Comparison of ENCODE assay signal across 15 cellular contexts in genomic region chr10:71912431-71912830, GRCh38. TPM values are rescaled to one million over a fixed set of nuclear protein-coding genes. Genes with fewer than 3 reads are reported as not detected.
DNase-seq lines count a peak whose midpoint lies in the region; ATAC-seq, FAIRE-seq and TF ChIP-seq lines count a peak whose summit lies in the region.
"Had no signal": no experiment of that assay in that cellular context is flagged by ENCODE, and none has a peak within 500 bp of the region (broad histone marks: within the 10 kb centered on the region; RNA-seq: fewer than 3 reads in every experiment).

No MANE protein-coding gene starts in this region.

- no peak overlapping the region for H3K9ac ChIP-seq in endodermal cell (ENCODE audit: extremely low read depth, low read length, poor library complexity, severe bottlenecking)
- H3K9ac ChIP-seq in HepG2 (ENCODE audit: insufficient read depth, low read depth, low read length), result no peak overlapping the region

- POLR2A ChIA-PET in HepG2 (lab: Yijun Ruan, JAX), result interaction anchor here (0.7 kb wide), 1 partner anchor 1923 kb away, joined by 3 read pairs; no protein-coding TSS in a partner anchor

- intact Hi-C loops in HepG2 (cut with micrococcal nuclease; ENCODE audit: unreplicated experiment), result no loop called here
- intact Hi-C loops in upper lobe of right lung (cut with DNase I), result no loop called here

- H4K20me1 ChIP-seq in HepG2 (ENCODE audit: insufficient read depth, low read length), result no peaks in the 10 kb centered on the region

- H3K27me3 ChIP-seq in endodermal cell (ENCODE audit: control insufficient read depth, insufficient read depth, low read length, poor library complexity, severe bottlenecking), result no peaks in the 10 kb centered on the region
- H3K27me3 ChIP-seq in HepG2 (ENCODE audit: control insufficient read depth in 1 of 2, insufficient read depth in 2 of 2, low read length in 2 of 2), result peaks cover 0 to 18% of the 10 kb centered on the region in 2 experiments; a peak in 2 of 5 replicates
- H3K27me3 ChIP-seq in upper lobe of right lung, result no peaks in the 10 kb centered on the region

- H3K9me3 ChIP-seq in endodermal cell (ENCODE audit: control insufficient read depth, low read length) (peaks cover 16% of the 10 kb centered on the region), HepG2 (ENCODE audit: low read length) (no peaks in the 10 kb centered on the region), upper lobe of right lung (no peaks in the 10 kb centered on the region)
- H3K9me3 ChIP-seq: HAP-1 had no signal

- TF ChIP-seq POLR2A in HepG2 (IDR thresholded peaks at IDR 0.05; ENCODE audit: insufficient read depth in 1 of 2, low read depth in 2 of 2, low read length in 2 of 2), result no peak

- CTCF ChIA-PET in HepG2 (lab: Yijun Ruan, JAX; ENCODE audit: low intra/inter-chr PET ratio, low total read pairs), result no interaction called here

- H3K27ac ChIP-seq in endodermal cell (ENCODE audit: low read depth, low read length), result no peak overlapping the region
- no peak overlapping the region for H3K27ac ChIP-seq in HepG2 (ENCODE audit: extremely low read length, insufficient read depth, low read length)
- no peak overlapping the region for H3K27ac ChIP-seq in substantia nigra (ENCODE audit: low read depth, low read length, poor library complexity, severe bottlenecking)
- H3K27ac ChIP-seq in upper lobe of right lung, result no peak overlapping the region

- no peaks in the 10 kb centered on the region for H3K79me2 ChIP-seq in HepG2 (ENCODE audit: insufficient read depth, low read length)

- no peak for TF ChIP-seq RAD21 in HepG2 (CRISPR knock-in tag; IDR thresholded peaks at IDR 0.05)

- TF ChIP-seq EP300 in HepG2 (IDR thresholded peaks at IDR 0.05; ENCODE audit: low read depth in 2 of 2, low read length in 2 of 2) (no peak), HepG2 (CRISPR knock-in tag; IDR thresholded peaks at IDR 0.05; ENCODE audit: borderline replicate concordance) (no peak)

- in situ Hi-C loops in HepG2 (cut with HindIII; ENCODE audit: extremely low pct_ligation_motif_present, low pct_unique_long_range_greater_than_20kb), result no loop called here

- DNase-seq in NCI-H460 (ENCODE audit: extremely low read depth, low read depth) (peak; percentile 6), endodermal cell (no peak), HepG2 (ENCODE audit: low spot score) (no peak), HUDEP-2 (lab: John Stamatoyannopoulos, UW; ENCODE audit: unreplicated experiment in 76 of 76) (no peak), substantia nigra (lab: John Stamatoyannopoulos, UW) (no peak), upper lobe of right lung (no peak)
- DNase-seq: activated CD8-positive, alpha-beta memory T cell treated with anti-CD3 and anti-CD28 coated beads, Interleukin-2, amount 50 U/mL, for 4 hours; C1 segment of cervical spinal cord; DND-41; effector CD4-positive, alpha-beta T cell; KBM-7; midbrain; T-helper 17 cell had no signal

- BruUV-seq in HepG2 (replicated peaks; lab: Mats Ljungman, UMichigan), result no TSS peak

- peaks cover 14% of the 10 kb centered on the region for H3K27me3 Mint-ChIP-seq in endodermal cell (ENCODE audit: insufficient read depth)
- H3K27me3 Mint-ChIP-seq: T-helper 17 cell had no signal

- no peak overlapping the region for H3K27ac Mint-ChIP-seq in endodermal cell
- H3K27ac Mint-ChIP-seq: T-helper 17 cell had no signal

- ATAC-seq in HepG2 (peak; percentile 94), upper lobe of right lung (no peak)
- ATAC-seq: T-helper 17 cell had no signal

- H3K4me3 ChIP-seq in endodermal cell (ENCODE audit: low read length), result no peak overlapping the region
- no peak overlapping the region for H3K4me3 ChIP-seq in HepG2 (replicated peaks in 1 of 3; ENCODE audit: insufficient read depth in 1 of 3, low read depth in 2 of 3, low read length in 3 of 3)
- no peak overlapping the region for H3K4me3 ChIP-seq in upper lobe of right lung
- H3K4me3 ChIP-seq: HAP-1 had no signal

- H2AFZ ChIP-seq in HepG2 (ENCODE audit: low read length), result no peak overlapping the region

- no peaks in the 10 kb centered on the region for H3K36me3 Mint-ChIP-seq in endodermal cell (ENCODE audit: low read depth)

- H3K4me1 Mint-ChIP-seq in endodermal cell, result no peaks in the 10 kb centered on the region

- H3K4me1 ChIP-seq in endodermal cell (ENCODE audit: control insufficient read depth, insufficient read depth, low read length) (no peaks in the 10 kb centered on the region), HepG2 (ENCODE audit: insufficient read depth, low read length) (peaks cover 16% of the 10 kb centered on the region), upper lobe of right lung (no peaks in the 10 kb centered on the region)

- peak; percentile 52 for FAIRE-seq in HepG2 (lab: Jason Lieb, UNC)

- H3K4me2 ChIP-seq in HepG2 (ENCODE audit: low read depth, low read length), result no peak overlapping the region

- peaks cover 17% of the 10 kb centered on the region for H3K9me3 Mint-ChIP-seq in endodermal cell

- 92 to 100% methylated on average over 2 of the region's 2 CpGs for WGBS in endodermal cell (ENCODE audit: insufficient coverage in 1 of 2, insufficient read length in 1 of 2), 2 experiments
- 68% methylated on average over 2 of the region's 2 CpGs for WGBS in HepG2 (ENCODE audit: low lambda C conversion rate)

- H3K36me3 ChIP-seq in endodermal cell (ENCODE audit: control insufficient read depth, insufficient read depth, low read length) (no peaks in the 10 kb centered on the region), HepG2 (replicated peaks in 1 of 2; ENCODE audit: control insufficient read depth in 1 of 2, insufficient read depth in 2 of 2, low read length in 2 of 2) (no peaks in the 10 kb centered on the region), upper lobe of right lung (no peaks in the 10 kb centered on the region)
- H3K36me3 ChIP-seq: HAP-1 had no signal

- TF ChIP-seq CTCF in GM12873 (IDR thresholded peaks at IDR 0.05; ENCODE audit: insufficient read depth, low read depth, low read length, missing control alignments), result peak; percentile 14
- peak; percentile 53 for TF ChIP-seq CTCF in endodermal cell (conservative IDR thresholded peaks at IDR 0.05)
- TF ChIP-seq CTCF in HepG2 (CRISPR knock-in tag; IDR thresholded peaks at IDR 0.05), result no peak
- TF ChIP-seq CTCF in upper lobe of right lung (IDR thresholded peaks at IDR 0.05), result no peak

- H3K4me3 Mint-ChIP-seq in endodermal cell, result no peak overlapping the region
- H3K4me3 Mint-ChIP-seq: T-helper 17 cell had no signal

TF ChIP-seq in HepG2, 621 proteins besides CTCF, POLR2A, EP300 and RAD21 (continues in another document):
- TF ChIP-seq, protein P1, sequence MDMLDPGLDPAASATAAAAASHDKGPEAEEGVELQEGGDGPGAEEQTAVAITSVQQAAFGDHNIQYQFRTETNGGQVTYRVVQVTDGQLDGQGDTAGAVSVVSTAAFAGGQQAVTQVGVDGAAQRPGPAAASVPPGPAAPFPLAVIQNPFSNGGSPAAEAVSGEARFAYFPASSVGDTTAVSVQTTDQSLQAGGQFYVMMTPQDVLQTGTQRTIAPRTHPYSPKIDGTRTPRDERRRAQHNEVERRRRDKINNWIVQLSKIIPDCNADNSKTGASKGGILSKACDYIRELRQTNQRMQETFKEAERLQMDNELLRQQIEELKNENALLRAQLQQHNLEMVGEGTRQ (IDR thresholded peaks at IDR 0.05; ENCODE audit: low read depth, low read length), result peak; percentile 24; the same call in 1 of the 2 replicates
- TF ChIP-seq, protein P1 (CRISPR knock-in tag; IDR thresholded peaks at IDR 0.05; ENCODE audit: borderline replicate concordance), result no peak; the same call in 1 of the 2 replicates
- no peak for TF ChIP-seq SIN3B (IDR thresholded peaks at IDR 0.05; ENCODE audit: low read length)
- TF ChIP-seq FOXO1 (CRISPR knock-in tag; IDR thresholded peaks at IDR 0.05), result no peak
- no peak for TF ChIP-seq BRCA1 (CRISPR knock-in tag; IDR thresholded peaks at IDR 0.05)
- no peak for TF ChIP-seq EED (CRISPR knock-in tag; IDR thresholded peaks at IDR 0.05)
- no peak for TF ChIP-seq ZNF263 (CRISPR knock-in tag; IDR thresholded peaks at IDR 0.05)
- no peak for TF ChIP-seq ZNF773 (CRISPR knock-in tag; IDR thresholded peaks at IDR 0.05; ENCODE audit: borderline replicate concordance)
- TF ChIP-seq PPARG (CRISPR knock-in tag; conservative IDR thresholded peaks at IDR 0.05), result no peak

RNA-seq across cellular contexts. Expression of gene CHST3, which starts 51.8 kb away (rescaled TPM):
- 15.2 and 16.0 TPM in 2 replicates for total RNA-seq in NCI-H460 (2014; rRNA removed; shearing (Covaris generic))
- polyA plus RNA-seq in NCI-H460 (2014; cell fraction: nucleus; rRNA removed), result 9.9 and 11.7 TPM in 2 replicates
- 10 to 100 TPM; 12.9 to 40.8 TPM for total RNA-seq in endodermal cell
- polyA plus RNA-seq in endodermal cell (2013, experiment 1 of 2), result 12.8 TPM
- 11.8 TPM for polyA plus RNA-seq in endodermal cell (2013, experiment 2 of 2)
- total RNA-seq in HepG2 (2016; rRNA removed; fragmentation: Illumina TruSeq; extraction: Trizol), result 13.4 and 18.7 TPM in 2 replicates
- total RNA-seq in HepG2 (2016; cell fraction: cytosol; rRNA removed; fragmentation: Illumina TruSeq; extraction: Trizol; ENCODE audit: low read depth), result 1.8 and 1.9 TPM in 2 replicates
- 12.3 and 17.7 TPM in 2 replicates for total RNA-seq in HepG2 (2016; cell fraction: insoluble cytoplasmic fraction; rRNA removed; fragmentation: Illumina TruSeq; extraction: Trizol)
- total RNA-seq in HepG2 (2016; cell fraction: membrane; rRNA removed; fragmentation: Illumina TruSeq; extraction: Trizol), result 7.4 and 7.7 TPM in 2 replicates
- 18.2 and 22.8 TPM in 2 replicates for total RNA-seq in HepG2 (2016; cell fraction: nucleus; rRNA removed; fragmentation: Illumina TruSeq; extraction: Trizol)
- 7.2 and 8.1 TPM in 2 replicates for polyA plus RNA-seq in HepG2 (2011; rRNA removed)
- polyA plus RNA-seq in HepG2 (2011; cell fraction: cytosol; rRNA removed), result 6.1 and 6.3 TPM in 2 replicates
- polyA plus RNA-seq in HepG2 (2011; cell fraction: nucleus; rRNA removed), result 9.2 and 10.1 TPM in 2 replicates
- 4.5 and 6.1 TPM in 2 replicates for polyA plus RNA-seq in HepG2 (2012)
- 1.2 and 1.3 TPM in 2 replicates for polyA plus RNA-seq in HepG2 (2016; cell fraction: cytosol; fragmentation: Illumina TruSeq; extraction: Trizol; ENCODE audit: low read depth)
- polyA plus RNA-seq in HepG2 (2016; cell fraction: insoluble cytoplasmic fraction; fragmentation: Illumina TruSeq; extraction: Trizol; ENCODE audit: low read depth), result 8.1 and 9.2 TPM in 2 replicates
- 2.9 and 3.3 TPM in 2 replicates for polyA plus RNA-seq in HepG2 (2016; cell fraction: membrane; fragmentation: Illumina TruSeq; extraction: Trizol; ENCODE audit: low read depth)
- 25.5 and 27.0 TPM in 2 replicates for polyA plus RNA-seq in HepG2 (2016; cell fraction: nucleus; fragmentation: Illumina TruSeq; extraction: Trizol; ENCODE audit: insufficient read depth, low read depth)
- 22.4 and 23.3 TPM in 2 replicates for polyA minus RNA-seq in HepG2 (2011; rRNA and poly(A)+ RNA removed; ENCODE audit: low replicate concordance)
- polyA minus RNA-seq in HepG2 (2011; cell fraction: cytosol; rRNA and poly(A)+ RNA removed), result 9.6 TPM in 2 replicates
- polyA minus RNA-seq in HepG2 (2011; cell fraction: nucleus; rRNA and poly(A)+ RNA removed), result 9.7 and 10.7 TPM in 2 replicates
- 15.6 TPM for total RNA-seq in upper lobe of right lung
- total RNA-seq: T-helper 17 cell had no signal

Comparison
In these comparisons a context has a peak if more than half of its experiments do, and no peak if none do; other contexts are left out.
1. CTCF ChIP-seq: peak in GM12873 (single experiment) and endodermal cell (single experiment); none in HepG2 (single experiment) and upper lobe of right lung (single experiment).